ENCODE assay signal across 1 cellular context in genomic region chr16:28822520-28823290, GRCh38.
TF ChIP-seq lines count a peak whose summit lies in the region.

ATXN2L (plus strand) TSS chr16:28822999; CDS start chr16:28823260, 261 bp downstream.

TF ChIP-seq in HepG2, 621 proteins besides CTCF, POLR2A, EP300 and RAD21 (continued from another document and continues in another):
- TF ChIP-seq ZNF407 (CRISPR knock-in tag; IDR thresholded peaks at IDR 0.05; ENCODE audit: not compliant biosample characterization) (peak; percentile 46), ATAD3A (CRISPR knock-in tag; IDR thresholded peaks at IDR 0.05) (peak; percentile 56; the same call in 1 of the 2 replicates), MLLT10 (CRISPR knock-in tag; IDR thresholded peaks at IDR 0.05) (no peak), ZMAT5 (CRISPR knock-in tag; IDR thresholded peaks at IDR 0.05; ENCODE audit: borderline replicate concordance, low read depth) (no peak), GABPB1 (CRISPR knock-in tag; IDR thresholded peaks at IDR 0.05) (peak; percentile 94), GPN1 (CRISPR knock-in tag; IDR thresholded peaks at IDR 0.05; ENCODE audit: borderline replicate concordance) (peak; percentile 78; the same call in 1 of the 2 replicates), RFXANK (CRISPR knock-in tag; IDR thresholded peaks at IDR 0.05) (peak; percentile 90), CENPBD1 (CRISPR knock-in tag; IDR thresholded peaks at IDR 0.05; ENCODE audit: borderline replicate concordance, low read depth) (no peak), ARID4A (CRISPR knock-in tag; IDR thresholded peaks at IDR 0.05; ENCODE audit: borderline replicate concordance) (peak; percentile 90), ZNF639 (CRISPR knock-in tag; conservative IDR thresholded peaks at IDR 0.05) (peak; percentile 92), CREB1 (IDR thresholded peaks at IDR 0.05) (peak; percentile 90), CREB1 (CRISPR knock-in tag; IDR thresholded peaks at IDR 0.05) (peak; percentile 94), MLXIP (CRISPR knock-in tag; IDR thresholded peaks at IDR 0.05; ENCODE audit: borderline replicate concordance) (peak; percentile 38; the same call in 1 of the 2 replicates), MBNL3 (CRISPR knock-in tag; conservative IDR thresholded peaks at IDR 0.05) (no peak), ZFYVE20 (CRISPR knock-in tag; IDR thresholded peaks at IDR 0.05; ENCODE audit: borderline replicate concordance, low read depth) (no peak; the same call in 1 of the 2 replicates), NCOR1 (IDR thresholded peaks at IDR 0.05; ENCODE audit: borderline replicate concordance, low read length) (no peak; the same call in none of the 2 replicates), ZNF569 (CRISPR knock-in tag; IDR thresholded peaks at IDR 0.05; ENCODE audit: borderline replicate concordance) (no peak; the same call in 1 of the 2 replicates), NR0B2 (CRISPR knock-in tag; IDR thresholded peaks at IDR 0.05) (peak; percentile 95), RCOR2 (CRISPR knock-in tag; IDR thresholded peaks at IDR 0.05) (0 out of 2 replicates have a peak, but pooled peaks have one; percentile 55), ZFP41 (CRISPR knock-in tag; IDR thresholded peaks at IDR 0.05; ENCODE audit: borderline replicate concordance) (peak; percentile 91; the same call in 1 of the 2 replicates), ZNF430 (CRISPR knock-in tag; IDR thresholded peaks at IDR 0.05) (peak; percentile 86; the same call in 1 of the 2 replicates), SRSF9 (IDR thresholded peaks at IDR 0.05; ENCODE audit: borderline replicate concordance, insufficient read depth, low read depth, low read length, poor library complexity, severe bottlenecking) (no peak), REST (IDR thresholded peaks at IDR 0.05; ENCODE audit: borderline replicate concordance in 1 of 2, low read depth in 1 of 2, low read length in 2 of 2) (peak in 1 of 2 experiments; percentile 44; a peak in 3 of 4 replicates), ZNF3 (CRISPR knock-in tag; IDR thresholded peaks at IDR 0.05) (no peak), ARNT (IDR thresholded peaks at IDR 0.05) (no peak)
